In the genomic region with DNA sequence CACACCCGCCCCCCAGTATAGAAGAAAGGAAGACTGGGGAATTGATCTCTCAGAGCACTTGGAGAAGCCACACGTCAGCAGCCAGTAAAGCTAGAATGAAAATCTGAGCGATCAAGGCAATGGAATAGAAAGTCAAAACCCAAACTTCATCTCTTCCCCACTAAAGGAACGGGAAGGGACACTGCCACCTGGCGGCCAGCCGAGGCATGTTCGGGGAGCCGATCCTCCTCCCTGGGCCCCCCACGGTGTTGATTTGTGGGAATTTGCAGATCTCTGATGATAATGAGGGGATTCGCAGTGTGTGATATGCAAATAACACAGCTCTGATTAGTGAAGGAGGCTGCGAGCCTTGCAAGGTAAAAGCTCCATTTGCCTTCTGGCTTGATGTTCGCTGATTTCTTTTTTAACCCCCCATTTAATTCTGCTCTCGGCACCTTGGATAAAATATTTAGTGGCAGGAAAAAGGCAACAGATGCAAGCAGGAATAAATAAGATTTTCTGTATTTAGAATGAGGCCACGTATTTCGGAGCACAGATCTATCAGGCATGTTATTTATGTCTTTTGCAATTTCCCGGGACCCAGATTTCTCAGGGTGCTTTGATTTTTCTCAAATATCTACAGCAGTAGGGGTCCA, we compare ENCODE assay signal across 9 cellular contexts.
DNase-seq lines count a peak whose midpoint lies in the region; ATAC-seq lines count a peak whose summit lies in the region.
"Had no signal": no experiment of that assay in that cellular context is flagged by ENCODE, and none has a peak within 500 bp of the region (broad histone marks: within the 10 kb centered on the region; RNA-seq: fewer than 3 reads in every experiment).

No MANE protein-coding gene starts in this region.

- H3K36me3 Mint-ChIP-seq in T-helper 17 cell (ENCODE audit: low read depth), result no peaks in the 10 kb centered on the region

- H4K20me1 ChIP-seq in GM23248 (ENCODE audit: insufficient read depth), result no peaks in the 10 kb centered on the region

- H3K4me3 Mint-ChIP-seq in T-helper 17 cell, result no peak overlapping the region

- H3K9ac ChIP-seq in GM23248, result no peak overlapping the region

- ATAC-seq in T-helper 17 cell, result no peak

- no peaks in the 10 kb centered on the region for H3K4me1 ChIP-seq in GM23248 (ENCODE audit: insufficient read depth)

- DNase-seq in DMS 273 treated with DMSO at 0.1 percent for 48 hours (lab: John Stamatoyannopoulos, UW), result peak; percentile 64
- DNase-seq in GM23248, result peak; percentile 30
- peak; percentile 65 for DNase-seq in NCI-H69 (lab: John Stamatoyannopoulos, UW)
- DNase-seq in cerebellar nuclear complex (lab: John Stamatoyannopoulos, UW), result peak; percentile 9 to 11
- peak; percentile 1 for DNase-seq in myocyte (ENCODE audit: low read depth)
- DNase-seq in NCI-H187 treated with DMSO at 0.1 percent for 48 hours (lab: John Stamatoyannopoulos, UW), result no peak
- DNase-seq in activated naive CD4-positive, alpha-beta T cell treated with Interleukin-2 at 50 U/mL for 16 hours, result no peak
- no peak for DNase-seq in T-helper 17 cell

- H3K27ac Mint-ChIP-seq in T-helper 17 cell, result no peak overlapping the region

- no peak overlapping the region for H2AFZ ChIP-seq in GM23248

- H3K27me3 Mint-ChIP-seq in T-helper 17 cell, result peaks cover 18% of the 10 kb centered on the region

- H3K27me3 ChIP-seq in GM23248 (replicated peaks; ENCODE audit: insufficient read depth), result no peaks in the 10 kb centered on the region

- in situ Hi-C loops in GM23248 (cut with MboI), result no loop called here

- no peaks in the 10 kb centered on the region for H3K9me3 ChIP-seq in GM23248 (ENCODE audit: low read depth)
- no peaks in the 10 kb centered on the region for H3K9me3 ChIP-seq in T-helper 17 cell (ENCODE audit: control insufficient read depth, low read length, poor library complexity, severe bottlenecking)

- no peaks in the 10 kb centered on the region for H3K4me1 Mint-ChIP-seq in T-helper 17 cell

- H3K27ac ChIP-seq in GM23248, result no peak overlapping the region
- H3K27ac ChIP-seq: SK-N-MC had no signal

- H3K9me2 ChIP-seq in GM23248 (ENCODE audit: insufficient read depth), result no peaks in the 10 kb centered on the region

- H3K79me2 ChIP-seq in GM23248 (ENCODE audit: insufficient read depth), result no peaks in the 10 kb centered on the region

- WGBS in GM23248 (ENCODE audit: low coverage in 1 of 2, low lambda C conversion rate in 2 of 2, missing lambda C conversion rate in 2 of 2), 2 experiments, result 8% methylated on average over 16 of the region's 16 CpGs

- no peak overlapping the region for H3K4me3 ChIP-seq in GM23248
- H3K4me3 ChIP-seq: SK-N-MC had no signal

- no peaks in the 10 kb centered on the region for H3K36me3 ChIP-seq in GM23248 (ENCODE audit: low read depth)

- no peaks in the 10 kb centered on the region for H3F3A ChIP-seq in GM23248 (ENCODE audit: insufficient read depth)

- no peak overlapping the region for H3K4me2 ChIP-seq in GM23248 (ENCODE audit: unreplicated experiment)

Comparison
In these comparisons a context has a peak if more than half of its experiments do, and no peak if none do; other contexts are left out.
1. DNase-seq: peak in DMS 273 treated with DMSO at 0.1 percent for 48 hours (single experiment), GM23248 (single experiment), NCI-H69 (single experiment), cerebellar nuclear complex (2 of 2) and myocyte (single experiment); none in NCI-H187 treated with DMSO at 0.1 percent for 48 hours (single experiment), activated naive CD4-positive, alpha-beta T cell treated with Interleukin-2 at 50 U/mL for 16 hours (single experiment) and T-helper 17 cell (0 of 3).